ENCODE assay signal across 8 cellular contexts in genomic region chr10:72353028-72353962, GRCh38. TPM values are rescaled to one million over a fixed set of nuclear protein-coding genes. Genes with fewer than 3 reads are reported as not detected.
A peak's percentile ranks its signal among the peaks of the same experiment; 100 is the strongest.
DNase-seq lines count a peak whose midpoint lies in the region; ATAC-seq and TF ChIP-seq lines count a peak whose summit lies in the region.

No MANE protein-coding gene starts in this region.

- no peaks in the 10 kb centered on the region for H3K36me3 ChIP-seq in mucosa of descending colon (ENCODE audit: low read depth)

- DNase-seq in ELF-1 (ENCODE audit: low read depth, low spot score) (peak; percentile 54), NCI-H69 (lab: John Stamatoyannopoulos, UW) (peak; percentile 43), coronary artery (ENCODE audit: low spot score) (no peak), mucosa of descending colon (peak in 1 of 3 donors; percentile 39), kidney glomerular epithelial cell (lab: John Stamatoyannopoulos, UW) (no peak)

- no peak for ATAC-seq in mucosa of descending colon
- ATAC-seq in HG03565 (IDR thresholded peaks at IDR 0.05; ENCODE audit: unreplicated experiment) = no peak
- no peak for ATAC-seq in GM21737 (IDR thresholded peaks at IDR 0.05; ENCODE audit: unreplicated experiment)
- ATAC-seq in GM21717 (IDR thresholded peaks at IDR 0.05; ENCODE audit: unreplicated experiment) = no peak

- H3K27ac ChIP-seq in coronary artery = peak overlapping the region; percentile 86 to 94

- intact Hi-C loops in mucosa of descending colon (cut with DNase I, micrococcal nuclease) = no loop called here

- TF ChIP-seq CTCF in coronary artery (IDR thresholded peaks at IDR 0.05) (no peak), mucosa of descending colon (IDR thresholded peaks at IDR 0.05) (no peak)

- peaks cover 17% of the 10 kb centered on the region for H3K4me1 ChIP-seq in mucosa of descending colon (ENCODE audit: low read depth)

- no peaks in the 10 kb centered on the region for H3K9me3 ChIP-seq in mucosa of descending colon

- H3K4me3 ChIP-seq in coronary artery (peak overlapping the region; percentile 80), mucosa of descending colon (peak overlapping the region; percentile 77)

RNA-seq across cellular contexts. Expression of gene DNAJB12, which starts 1.4 kb away (rescaled TPM):
- total RNA-seq in mucosa of descending colon = 10 to 100 TPM; 37.0 to 38.9 (median 37.7) TPM

Comparison
In these comparisons a context has a peak if more than half of its experiments do, and no peak if none do; other contexts are left out.
1. DNase-seq: peak in ELF-1 (single experiment) and NCI-H69 (single experiment); none in coronary artery (single experiment) and kidney glomerular epithelial cell (single experiment).